18 cellular contexts compared by ENCODE assay signal in the genomic region with DNA sequence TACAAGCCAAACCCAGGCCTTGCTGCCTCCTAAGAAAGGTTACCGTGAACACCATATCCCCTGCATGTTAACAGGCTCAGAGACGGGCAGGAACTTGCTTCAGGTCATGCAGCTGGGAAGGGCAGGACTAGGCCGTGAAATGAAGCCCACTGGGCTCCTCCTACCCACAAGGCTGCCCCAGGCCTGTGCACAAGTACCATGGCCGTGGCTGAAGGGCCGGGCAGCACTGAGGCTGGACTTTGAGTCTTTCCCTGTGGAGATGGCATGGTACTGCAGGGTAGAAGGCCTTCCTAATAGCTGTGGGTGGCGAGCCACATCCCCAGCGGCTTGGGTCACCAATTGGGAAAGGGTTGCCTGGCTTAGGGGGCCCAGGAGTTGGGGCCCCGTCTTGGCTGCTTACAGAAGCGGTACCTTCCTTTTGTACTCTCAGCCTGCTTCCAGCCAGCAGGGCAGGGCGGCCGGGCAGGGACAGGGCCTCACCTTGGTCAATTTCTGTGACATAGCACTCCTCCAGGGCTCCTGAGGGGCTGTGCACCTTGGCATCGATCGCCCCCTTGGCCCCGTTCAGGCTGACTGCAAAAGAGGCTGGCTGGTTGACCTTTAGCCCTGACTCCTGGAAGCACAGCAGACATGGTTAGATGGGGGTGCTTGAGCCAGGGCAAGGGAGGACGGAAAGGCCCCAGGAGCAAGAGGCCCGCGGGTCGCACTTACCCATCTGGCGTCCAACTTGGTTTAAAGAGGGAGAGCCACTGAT. TPM values are rescaled to one million over a fixed set of nuclear protein-coding genes. Genes with fewer than 3 reads are reported as not detected.
DNase-seq lines count a peak whose midpoint lies in the region; ATAC-seq and TF ChIP-seq lines count a peak whose summit lies in the region.
"Had no signal": no experiment of that assay in that cellular context is flagged by ENCODE, and none has a peak within 500 bp of the region (broad histone marks: within the 10 kb centered on the region; RNA-seq: fewer than 3 reads in every experiment).

No MANE protein-coding gene starts in this region.

- H3K36me3 ChIP-seq in left ventricle myocardium inferior (peaks cover 72% of the 10 kb centered on the region), transverse colon (peaks cover 0 to 5% (median 0%) of the 10 kb centered on the region in 4 donors)

- H3K36me3 Mint-ChIP-seq in activated CD8-positive, alpha-beta T cell treated with anti-CD3 and anti-CD28 coated beads for 36 hours (ENCODE audit: low read depth) = peaks cover 23% of the 10 kb centered on the region
- H3K36me3 Mint-ChIP-seq in memory B cell = no peaks in the 10 kb centered on the region

- no peak for ATAC-seq in Right ventricle myocardium inferior
- ATAC-seq in activated CD8-positive, alpha-beta T cell treated with anti-CD3 and anti-CD28 coated beads for 36 hours = no peak
- no peak for ATAC-seq in memory B cell (ENCODE audit: low read depth)

- CTCF ChIA-PET in activated CD8-positive, alpha-beta T cell treated with anti-CD3 and anti-CD28 coated beads for 36 hours (lab: Charles Lee) = no interaction called here

- peak overlapping the region; percentile 5 for H3K27ac ChIP-seq in left ventricle myocardium inferior (replicated peaks)
- H3K27ac ChIP-seq in transverse colon = peak overlapping the region; percentile 40 to 99 (median 64)
- H3K27ac ChIP-seq: SJSA1 had no signal

- H3K9me3 Mint-ChIP-seq in activated CD8-positive, alpha-beta T cell treated with anti-CD3 and anti-CD28 coated beads for 36 hours = no peaks in the 10 kb centered on the region
- no peaks in the 10 kb centered on the region for H3K9me3 Mint-ChIP-seq in memory B cell

- POLR2A ChIA-PET in activated CD8-positive, alpha-beta T cell treated with anti-CD3 and anti-CD28 coated beads for 36 hours (lab: Charles Lee) = interaction anchor here (0.9 to 3.9 kb wide), 4 partner anchors 8 to 49 kb away, joined by 3 to 21 read pairs (median 4); a partner anchor contains a TSS

- TF ChIP-seq EP300 in transverse colon (IDR thresholded peaks at IDR 0.05; ENCODE audit: low read depth) = no peak

- 76% methylated on average over 19 of the region's 19 CpGs; no CpG with 5 or more reads in 1 of the 2 donors for WGBS in transverse colon (ENCODE audit: low coverage in 1 of 2), 2 donors

- TF ChIP-seq CTCF in left ventricle myocardium inferior (IDR thresholded peaks at IDR 0.05; ENCODE audit: borderline replicate concordance) (no peak), transverse colon (IDR thresholded peaks at IDR 0.05) (peak in 1 of 5 experiments; percentile 34)
- TF ChIP-seq CTCF in activated CD8-positive, alpha-beta T cell treated with anti-CD3 and anti-CD28 coated beads for 36 hours (IDR thresholded peaks at IDR 0.05) = no peak

- DNase-seq in left ventricle myocardium inferior = no peak
- no peak for DNase-seq in Right ventricle myocardium inferior (ENCODE audit: missing footprints)
- no peak for DNase-seq in activated CD8-positive, alpha-beta T cell treated with anti-CD3 and anti-CD28 coated beads for 36 hours
- DNase-seq in memory B cell (ENCODE audit: low spot score in 2 of 2) = no peak
- peak; percentile 17 for DNase-seq in transverse colon
- no peak for DNase-seq in KBM-7
- no peak for DNase-seq in GM03348 (ENCODE audit: low spot score)
- no peak for DNase-seq in RKO (ENCODE audit: low spot score)
- DNase-seq: DMS 273 treated with DMSO at 0.1 percent for 48 hours, NCI-H1417, NCI-H2227 treated with DMSO at 0.1 percent for 48 hours had no signal

- H3K4me3 ChIP-seq in left ventricle myocardium inferior = no peak overlapping the region
- H3K4me3 ChIP-seq in transverse colon = no peak overlapping the region
- H3K4me3 ChIP-seq: SJSA1 had no signal

- intact Hi-C loops in left ventricle myocardium inferior (cut with micrococcal nuclease) (no loop called here), Right ventricle myocardium inferior (cut with DNase I) (no loop called here), transverse colon (cut with DNase I; ENCODE audit: low total_unique reads) (loop anchor here (5.0 kb wide), 1 partner anchor 47 kb away; a partner anchor contains a TSS)
- intact Hi-C loops in activated CD8-positive, alpha-beta T cell treated with anti-CD3 and anti-CD28 coated beads for 36 hours (cut with micrococcal nuclease) = no loop called here

- H3K9me3 ChIP-seq in left ventricle myocardium inferior (replicated peaks) (no peaks in the 10 kb centered on the region), transverse colon (no peaks in the 10 kb centered on the region)
- H3K9me3 ChIP-seq: SJSA1 had no signal

- H3K27me3 ChIP-seq in left ventricle myocardium inferior (ENCODE audit: low read depth) (no peaks in the 10 kb centered on the region), transverse colon (no peaks in the 10 kb centered on the region)
- H3K27me3 ChIP-seq: SJSA1 had no signal

- in situ Hi-C loops in transverse colon (cut with MboI; ENCODE audit: low pct_ligation_motif_present in 1 of 4, low pct_unique_long_range_greater_than_20kb in 1 of 4, low sequenced_read_pairs in 3 of 4) (no loop called here), KBM-7 (cut with MboI; ENCODE audit: low pct_unique_long_range_greater_than_20kb, low sequenced_read_pairs) (no loop called here)

- TF ChIP-seq POLR2A in transverse colon (IDR thresholded peaks at IDR 0.05) = no peak

- H3K4me1 Mint-ChIP-seq in activated CD8-positive, alpha-beta T cell treated with anti-CD3 and anti-CD28 coated beads for 36 hours (ENCODE audit: low read depth) = peaks cover 46% of the 10 kb centered on the region
- peaks cover 14% of the 10 kb centered on the region for H3K4me1 Mint-ChIP-seq in memory B cell

- H3K4me1 ChIP-seq in left ventricle myocardium inferior (peaks cover 15% of the 10 kb centered on the region), transverse colon (peaks cover 0 to 11% (median 5%) of the 10 kb centered on the region in 4 donors)

- H3K27ac Mint-ChIP-seq in activated CD8-positive, alpha-beta T cell treated with anti-CD3 and anti-CD28 coated beads for 36 hours = peak overlapping the region; percentile 52
- H3K27ac Mint-ChIP-seq in memory B cell = no peak overlapping the region

- no peaks in the 10 kb centered on the region for H3K27me3 Mint-ChIP-seq in activated CD8-positive, alpha-beta T cell treated with anti-CD3 and anti-CD28 coated beads for 36 hours
- no peaks in the 10 kb centered on the region for H3K27me3 Mint-ChIP-seq in memory B cell

- no peak overlapping the region for H3K4me3 Mint-ChIP-seq in activated CD8-positive, alpha-beta T cell treated with anti-CD3 and anti-CD28 coated beads for 36 hours
- H3K4me3 Mint-ChIP-seq in memory B cell = peak overlapping the region; percentile 62

RNA-seq across cellular contexts. Expression of a gene that starts 23.8 kb away (rescaled TPM):
- total RNA-seq in left ventricle myocardium inferior = 225 TPM
- 253 TPM for total RNA-seq in Right ventricle myocardium inferior
- total RNA-seq in activated CD8-positive, alpha-beta T cell treated with anti-CD3 and anti-CD28 coated beads for 36 hours = 1,000 to 10,000 TPM; 1,057 to 1,091 TPM
- 1,000 to 10,000 TPM in 2 of 4 donors, 100 to 1,000 TPM in 2; 632 to 3,163 (median 1,262) TPM for total RNA-seq in transverse colon

RNA-seq across cellular contexts. Expression of a gene that starts 28.5 kb away (rescaled TPM):
- 55.6 TPM for total RNA-seq in left ventricle myocardium inferior
- total RNA-seq in Right ventricle myocardium inferior = 51.1 TPM
- total RNA-seq in activated CD8-positive, alpha-beta T cell treated with anti-CD3 and anti-CD28 coated beads for 36 hours = 10 to 100 TPM; 92.4 to 96.6 TPM
- 10 to 100 TPM; 27.3 to 89.8 (median 55.5) TPM for total RNA-seq in transverse colon

RNA-seq across cellular contexts. Expression of a gene that starts 47.6 kb away (rescaled TPM):
- 1,850 TPM for total RNA-seq in left ventricle myocardium inferior
- 2,181 TPM for total RNA-seq in Right ventricle myocardium inferior
- total RNA-seq in activated CD8-positive, alpha-beta T cell treated with anti-CD3 and anti-CD28 coated beads for 36 hours = 1,000 to 10,000 TPM; 3,574 to 3,675 TPM
- total RNA-seq in transverse colon = 1,000 to 10,000 TPM; 1,352 to 4,861 (median 3,415) TPM

RNA-seq across cellular contexts. Expression of a gene that starts 55.0 kb away (rescaled TPM):
- 11.7 TPM for total RNA-seq in left ventricle myocardium inferior
- 13.0 TPM for total RNA-seq in Right ventricle myocardium inferior
- 1 to 10 TPM in 1 of 2 experiments, under 1 TPM in 1; 0.67 to 1.0 TPM for total RNA-seq in activated CD8-positive, alpha-beta T cell treated with anti-CD3 and anti-CD28 coated beads for 36 hours
- not detected for total RNA-seq in transverse colon
- total RNA-seq: fibroblast of lung, H1, lung microvascular endothelial cell, SJSA1 had no signal

RNA-seq across cellular contexts. Expression of a gene that starts 55.7 kb away (rescaled TPM):
- not detected for total RNA-seq in left ventricle myocardium inferior
- total RNA-seq in Right ventricle myocardium inferior = not detected
- not detected for total RNA-seq in activated CD8-positive, alpha-beta T cell treated with anti-CD3 and anti-CD28 coated beads for 36 hours
- not detected for total RNA-seq in transverse colon
- total RNA-seq: fibroblast of lung, H1, lung microvascular endothelial cell, omental fat pad, SJSA1, skeletal muscle tissue, subcutaneous adipose tissue had no signal
